16 cellular contexts compared by ENCODE assay signal in the genomic region with DNA sequence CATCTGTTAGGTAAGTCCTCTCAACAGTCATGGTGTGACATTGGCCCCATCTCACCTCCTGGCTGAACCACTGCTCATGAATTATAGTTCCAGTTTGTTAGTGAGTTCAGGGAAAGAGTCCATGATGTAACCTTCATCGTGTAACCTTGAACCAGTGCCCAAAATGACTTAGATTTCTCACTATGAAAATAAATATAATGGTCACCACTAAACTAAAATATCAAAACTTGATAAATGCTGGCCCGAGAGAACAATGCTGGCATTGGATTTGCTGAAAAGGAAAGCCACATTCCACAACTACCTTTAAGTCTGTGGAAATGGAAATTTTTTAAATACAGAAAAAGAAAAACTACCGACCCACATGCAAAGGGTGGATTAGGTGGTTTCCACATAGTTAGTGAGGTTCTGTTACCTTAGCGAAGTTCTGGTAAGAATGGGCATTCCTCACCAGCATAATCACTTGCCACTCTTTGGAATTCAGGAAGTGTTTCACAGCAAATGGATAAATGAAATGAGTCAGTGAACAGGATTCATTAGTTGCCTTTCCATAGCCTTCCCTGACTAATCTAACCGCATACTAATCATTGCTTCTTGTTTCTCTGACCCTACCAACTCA.
A peak's percentile ranks its signal among the peaks of the same experiment; 100 is the strongest.
DNase-seq lines count a peak whose midpoint lies in the region; ATAC-seq and TF ChIP-seq lines count a peak whose summit lies in the region.
"Had no signal": no experiment of that assay in that cellular context is flagged by ENCODE, and none has a peak within 500 bp of the region (broad histone marks: within the 10 kb centered on the region; RNA-seq: fewer than 3 reads in every experiment).

No MANE protein-coding gene starts in this region.

- no peaks in the 10 kb centered on the region for H3K27me3 ChIP-seq in adrenal gland
- no peaks in the 10 kb centered on the region for H3K27me3 ChIP-seq in foreskin keratinocyte
- no peaks in the 10 kb centered on the region for H3K27me3 ChIP-seq in thoracic aorta (replicated peaks; ENCODE audit: insufficient read depth)
- no peaks in the 10 kb centered on the region for H3K27me3 ChIP-seq in Peyer's patch
- H3K27me3 ChIP-seq in endodermal cell (ENCODE audit: control insufficient read depth, insufficient read depth, low read length, poor library complexity, severe bottlenecking): no peaks in the 10 kb centered on the region
- H3K27me3 ChIP-seq: uterus had no signal

- no peaks in the 10 kb centered on the region for H3K9me3 Mint-ChIP-seq in endodermal cell
- H3K9me3 Mint-ChIP-seq: activated CD8-positive, alpha-beta T cell treated with anti-CD3 and anti-CD28 coated beads for 36 hours; activated naive CD8-positive, alpha-beta T cell treated with anti-CD3 and anti-CD28 coated beads for 36 hours; T-cell had no signal

- TF ChIP-seq POLR2A in adrenal gland (IDR thresholded peaks at IDR 0.05) (no peak), Peyer's patch (IDR thresholded peaks at IDR 0.05) (no peak)

- H3K4me3 Mint-ChIP-seq in endodermal cell: no peak overlapping the region
- H3K4me3 Mint-ChIP-seq: activated CD8-positive, alpha-beta T cell treated with anti-CD3 and anti-CD28 coated beads for 36 hours; activated naive CD8-positive, alpha-beta T cell treated with anti-CD3 and anti-CD28 coated beads for 36 hours; T-cell had no signal

- no peak overlapping the region for H3K27ac Mint-ChIP-seq in endodermal cell
- H3K27ac Mint-ChIP-seq: activated CD8-positive, alpha-beta T cell treated with anti-CD3 and anti-CD28 coated beads for 36 hours; activated naive CD8-positive, alpha-beta T cell treated with anti-CD3 and anti-CD28 coated beads for 36 hours; T-cell had no signal

- H3K9me3 ChIP-seq in adrenal gland (replicated peaks in 1 of 3) (no peaks in the 10 kb centered on the region), thoracic aorta (no peaks in the 10 kb centered on the region), Peyer's patch (no peaks in the 10 kb centered on the region), endodermal cell (ENCODE audit: control insufficient read depth, low read length) (no peaks in the 10 kb centered on the region)
- H3K9me3 ChIP-seq: uterus had no signal

- no peak overlapping the region for H3K9ac ChIP-seq in endodermal cell (ENCODE audit: extremely low read depth, low read length, poor library complexity, severe bottlenecking)

- H3K4me1 Mint-ChIP-seq in endodermal cell: peaks cover 28% of the 10 kb centered on the region
- H3K4me1 Mint-ChIP-seq: activated naive CD8-positive, alpha-beta T cell treated with anti-CD3 and anti-CD28 coated beads for 36 hours; T-cell had no signal

- H3K36me3 Mint-ChIP-seq in endodermal cell (ENCODE audit: low read depth): no peaks in the 10 kb centered on the region
- H3K36me3 Mint-ChIP-seq: activated naive CD8-positive, alpha-beta T cell treated with anti-CD3 and anti-CD28 coated beads for 36 hours; T-cell had no signal

- H3K27ac ChIP-seq in adrenal gland: peak overlapping the region; percentile 25 to 76 (median 68)
- peak overlapping the region; percentile 87 for H3K27ac ChIP-seq in foreskin keratinocyte
- H3K27ac ChIP-seq in thoracic aorta: peak overlapping the region; percentile 27 to 62
- H3K27ac ChIP-seq in Peyer's patch: no peak overlapping the region
- H3K27ac ChIP-seq in endodermal cell (ENCODE audit: low read depth, low read length): no peak overlapping the region
- H3K27ac ChIP-seq: uterus had no signal

- ATAC-seq in Right ventricle myocardium superior (ENCODE audit: poor library complexity) (peak; percentile 27), Right ventricle myocardium inferior (no peak), foreskin keratinocyte (peak; percentile 94), thoracic aorta (ENCODE audit: insufficient number of reproducible peaks, low FRiP score, low read depth) (peak; percentile 78), HG02870 (IDR thresholded peaks at IDR 0.05; ENCODE audit: unreplicated experiment) (no peak)
- ATAC-seq: activated CD8-positive, alpha-beta T cell treated with anti-CD3 and anti-CD28 coated beads for 36 hours; left colon; T-cell had no signal

- H3K27me3 Mint-ChIP-seq in endodermal cell (ENCODE audit: insufficient read depth): no peaks in the 10 kb centered on the region

- 41 to 54% (median 47%) methylated on average over 5 of the region's 5 CpGs for WGBS in adrenal gland, 4 donors
- 88 to 99% methylated on average over 1 to 5 of the region's 5 CpGs for WGBS in endodermal cell (ENCODE audit: insufficient coverage in 1 of 2, insufficient read length in 1 of 2), 2 experiments

- H3K4me1 ChIP-seq in adrenal gland (replicated peaks in 1 of 2): peaks cover 15 to 24% of the 10 kb centered on the region in 2 donors
- peaks cover 29% of the 10 kb centered on the region for H3K4me1 ChIP-seq in foreskin keratinocyte
- peaks cover 10 to 47% of the 10 kb centered on the region in 2 donors for H3K4me1 ChIP-seq in thoracic aorta (ENCODE audit: control insufficient read depth in 1 of 2, low read depth in 2 of 2)
- no peaks in the 10 kb centered on the region for H3K4me1 ChIP-seq in Peyer's patch
- peaks cover 14% of the 10 kb centered on the region for H3K4me1 ChIP-seq in endodermal cell (ENCODE audit: control insufficient read depth, insufficient read depth, low read length)

- no peak for TF ChIP-seq CTCF in adrenal gland (IDR thresholded peaks at IDR 0.05)
- no peak for TF ChIP-seq CTCF in foreskin keratinocyte (conservative IDR thresholded peaks at IDR 0.05)
- no peak for TF ChIP-seq CTCF in thoracic aorta (IDR thresholded peaks at IDR 0.05)
- no peak for TF ChIP-seq CTCF in Peyer's patch (IDR thresholded peaks at IDR 0.05)
- TF ChIP-seq CTCF in endodermal cell (conservative IDR thresholded peaks at IDR 0.05): no peak

- H3K4me3 ChIP-seq in adrenal gland: no peak overlapping the region
- H3K4me3 ChIP-seq in thoracic aorta: no peak overlapping the region
- H3K4me3 ChIP-seq in Peyer's patch: no peak overlapping the region
- H3K4me3 ChIP-seq in endodermal cell (ENCODE audit: low read length): no peak overlapping the region
- H3K4me3 ChIP-seq: uterus had no signal

- H3K36me3 ChIP-seq in adrenal gland (replicated peaks in 1 of 2): no peaks in the 10 kb centered on the region
- no peaks in the 10 kb centered on the region for H3K36me3 ChIP-seq in thoracic aorta
- H3K36me3 ChIP-seq in Peyer's patch: no peaks in the 10 kb centered on the region
- no peaks in the 10 kb centered on the region for H3K36me3 ChIP-seq in endodermal cell (ENCODE audit: control insufficient read depth, insufficient read depth, low read length)
- H3K36me3 ChIP-seq: uterus had no signal

- intact Hi-C loops in Right ventricle myocardium superior (cut with DNase I) (no loop called here), Right ventricle myocardium inferior (cut with DNase I) (no loop called here), adrenal gland (cut with DNase I) (loop anchor here (10.0 kb wide), 2 partner anchors 57 to 377 kb away; no protein-coding TSS in a partner anchor)

- no peak for DNase-seq in Right ventricle myocardium superior
- DNase-seq in Right ventricle myocardium inferior (ENCODE audit: missing footprints): no peak
- DNase-seq in adrenal gland: peak; percentile 65 to 91 (median 79)
- peak; percentile 99 for DNase-seq in foreskin keratinocyte
- no peak for DNase-seq in thoracic aorta (ENCODE audit: low spot score)
- DNase-seq in Peyer's patch: no peak
- DNase-seq in endodermal cell: no peak
- DNase-seq: 8988T; activated CD8-positive, alpha-beta T cell treated with anti-CD3 and anti-CD28 coated beads for 36 hours; activated naive CD8-positive, alpha-beta T cell treated with anti-CD3 and anti-CD28 coated beads for 36 hours; erythroblast; left colon; NCI-H524 treated with DMSO at 0.1 percent for 48 hours; T-cell; uterus had no signal

Comparison
In these comparisons a context has a peak if more than half of its experiments do, and no peak if none do; other contexts are left out.
1. ATAC-seq: peak in Right ventricle myocardium superior (single experiment), foreskin keratinocyte (single experiment) and thoracic aorta (single experiment); none in Right ventricle myocardium inferior (single experiment) and HG02870 (single experiment).
2. DNase-seq: peak in adrenal gland (7 of 7) and foreskin keratinocyte (2 of 2); none in Right ventricle myocardium superior (single experiment), Right ventricle myocardium inferior (single experiment), thoracic aorta (single experiment), Peyer's patch (0 of 3) and endodermal cell (single experiment).
3. H3K27ac ChIP-seq: peak in adrenal gland (5 of 5), foreskin keratinocyte (single experiment) and thoracic aorta (2 of 2); none in Peyer's patch (0 of 4) and endodermal cell (single experiment).
4. intact Hi-C loops: an anchor here in adrenal gland (10.0 kb wide); none called in Right ventricle myocardium superior and Right ventricle myocardium inferior.